Comparison of ENCODE assay signal across 1 cellular context in genomic region chr11:19811391-19811790, GRCh38.
TF ChIP-seq lines count a peak whose summit lies in the region.

No MANE protein-coding gene starts in this region.

TF ChIP-seq in GM23338, 12 proteins besides CTCF, POLR2A, EP300 and RAD21 (continued from another document):
- TF ChIP-seq ZNF462 (CRISPR knock-in tag; IDR thresholded peaks at IDR 0.05) (no peak), EZH2 (IDR thresholded peaks at IDR 0.05; ENCODE audit: low read depth, unreplicated experiment) (no peak), ETS1 (IDR thresholded peaks at IDR 0.05) (no peak), POLR2AphosphoS5 (IDR thresholded peaks at IDR 0.05; ENCODE audit: low read depth) (no peak), CREB1 (CRISPR knock-in tag; IDR thresholded peaks at IDR 0.05; ENCODE audit: low read depth) (no peak), ZNF114 (CRISPR knock-in tag; IDR thresholded peaks at IDR 0.05) (no peak), ZNF331 (CRISPR knock-in tag; IDR thresholded peaks at IDR 0.05; ENCODE audit: low read depth) (no peak), EZH2phosphoT487 (IDR thresholded peaks at IDR 0.05; ENCODE audit: unreplicated experiment) (no peak), NANOG (IDR thresholded peaks at IDR 0.05; ENCODE audit: borderline replicate concordance) (no peak)
